In the genomic region with DNA sequence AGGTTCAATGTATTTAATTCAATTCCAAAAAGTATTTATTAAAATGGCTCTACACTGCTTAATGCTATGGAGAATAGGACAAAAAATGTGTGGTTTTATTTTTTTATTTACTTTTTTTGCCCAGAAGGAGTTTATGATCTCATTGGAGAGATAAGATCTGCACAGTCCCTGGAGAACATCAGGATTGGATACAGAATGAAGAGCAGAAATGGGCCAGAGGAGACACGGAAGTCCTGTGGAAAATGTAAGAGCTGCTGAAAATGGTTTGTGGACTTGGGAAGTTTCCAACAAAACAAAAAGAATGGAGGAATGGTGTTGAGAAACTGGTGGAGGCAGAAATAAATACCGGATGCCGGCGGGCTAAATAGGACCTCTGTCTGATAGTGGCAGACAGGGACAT, we compare ENCODE assay signal across 31 cellular contexts.
"Had no signal": no experiment of that assay in that cellular context is flagged by ENCODE, and none has a peak within 500 bp of the region (broad histone marks: within the 10 kb centered on the region; RNA-seq: fewer than 3 reads in every experiment).

No MANE protein-coding gene starts in this region.

- H3K4me3 Mint-ChIP-seq: immature natural killer cell; naive thymus-derived CD8-positive, alpha-beta T cell; nephron; neural crest cell; stimulated activated effector memory CD8-positive, alpha-beta T cell treated with anti-CD3 and anti-CD28 coated beads, Interleukin-12 subunit alpha, Interleukin-12 subunit beta, amount 100 ng/mL, for 72 hours; stimulated activated naive CD8-positive, alpha-beta T cell treated with anti-CD3 and anti-CD28 coated beads, Interleukin-15, Interleukin-2, amounts not matched to agents 100 ng/mL and 50 ng/mL, for 24 hours had no signal

- H3K4me3 ChIP-seq: left lung, lower lobe of right lung, pancreas, prostate gland, skin epidermis, suprapubic skin, thoracic aorta, tibial artery, upper lobe of right lung had no signal

- H3K27me3 ChIP-seq: pancreas, tibial artery, upper lobe of right lung had no signal

- H3K36me3 ChIP-seq: left lung, lower lobe of right lung, pancreas, prostate gland, suprapubic skin, thoracic aorta, tibial artery, upper lobe of right lung had no signal

- H3K4me1 ChIP-seq: left lung, lower lobe of right lung, pancreas, prostate gland, suprapubic skin, tibial artery, upper lobe of right lung had no signal

- H3K4me1 Mint-ChIP-seq: immature natural killer cell; naive thymus-derived CD8-positive, alpha-beta T cell; nephron; stimulated activated effector memory CD8-positive, alpha-beta T cell treated with anti-CD3 and anti-CD28 coated beads, Interleukin-12 subunit alpha, Interleukin-12 subunit beta, amount 100 ng/mL, for 72 hours had no signal

- ATAC-seq: left colon; left lung; lower lobe of right lung; naive thymus-derived CD8-positive, alpha-beta T cell; pancreas; right cardiac atrium; sciatic nerve; stimulated activated effector memory CD8-positive, alpha-beta T cell treated with anti-CD3 and anti-CD28 coated beads, Interleukin-12 subunit alpha, Interleukin-12 subunit beta, amount 100 ng/mL, for 72 hours; upper lobe of right lung had no signal

- DNase-seq: hypothalamus; immature natural killer cell; kidney; left colon; left lung; lower lobe of right lung; mammary epithelial cell; mesenchymal stem cell; naive thymus-derived CD8-positive, alpha-beta T cell; nucleus accumbens; pancreas; posterior cingulate gyrus; retina; right cardiac atrium; stimulated activated CD4-positive, alpha-beta T cell treated with anti-CD3 and anti-CD28 coated beads, Interleukin-12 subunit alpha, Interleukin-12 subunit beta, amount 100 ng/mL, for 4 hours; stimulated activated CD4-positive, alpha-beta T cell treated with anti-CD3 and anti-CD28 coated beads, Interleukin-15, amount 100 ng/mL, for 24 hours; stimulated activated CD4-positive, alpha-beta T cell treated with anti-CD3 and anti-CD28 coated beads, Interleukin-2, amount 100 ng/mL, for 24 hours; stimulated activated CD4-positive, alpha-beta T cell treated with anti-CD3 and anti-CD28 coated beads, Interleukin-4, amount 100 ng/mL, for 24 hours; stimulated activated naive CD4-positive, alpha-beta T cell; tibial artery; trophoblast cell; upper lobe of right lung had no signal

- H3K9me3 ChIP-seq: left lung, lower lobe of right lung, pancreas, prostate gland, suprapubic skin, thoracic aorta, tibial artery, upper lobe of right lung had no signal

- H3K36me3 Mint-ChIP-seq: immature natural killer cell; naive thymus-derived CD8-positive, alpha-beta T cell; stimulated activated effector memory CD8-positive, alpha-beta T cell treated with anti-CD3 and anti-CD28 coated beads, Interleukin-12 subunit alpha, Interleukin-12 subunit beta, amount 100 ng/mL, for 72 hours had no signal

- H3K27ac ChIP-seq: left lung, lower lobe of right lung, pancreas, prostate gland, skin epidermis, suprapubic skin, thoracic aorta, tibial artery, upper lobe of right lung had no signal

- H3K9me3 Mint-ChIP-seq: nephron; stimulated activated naive CD8-positive, alpha-beta T cell treated with anti-CD3 and anti-CD28 coated beads, Interleukin-15, Interleukin-2, amounts not matched to agents 100 ng/mL and 50 ng/mL, for 24 hours had no signal

- H3K27ac Mint-ChIP-seq: immature natural killer cell; naive thymus-derived CD8-positive, alpha-beta T cell; stimulated activated effector memory CD8-positive, alpha-beta T cell treated with anti-CD3 and anti-CD28 coated beads, Interleukin-12 subunit alpha, Interleukin-12 subunit beta, amount 100 ng/mL, for 72 hours; stimulated activated naive CD8-positive, alpha-beta T cell treated with anti-CD3 and anti-CD28 coated beads, Interleukin-15, Interleukin-2, amounts not matched to agents 100 ng/mL and 50 ng/mL, for 24 hours had no signal
